ENCODE assay signal across 28 cellular contexts in the genomic region with DNA sequence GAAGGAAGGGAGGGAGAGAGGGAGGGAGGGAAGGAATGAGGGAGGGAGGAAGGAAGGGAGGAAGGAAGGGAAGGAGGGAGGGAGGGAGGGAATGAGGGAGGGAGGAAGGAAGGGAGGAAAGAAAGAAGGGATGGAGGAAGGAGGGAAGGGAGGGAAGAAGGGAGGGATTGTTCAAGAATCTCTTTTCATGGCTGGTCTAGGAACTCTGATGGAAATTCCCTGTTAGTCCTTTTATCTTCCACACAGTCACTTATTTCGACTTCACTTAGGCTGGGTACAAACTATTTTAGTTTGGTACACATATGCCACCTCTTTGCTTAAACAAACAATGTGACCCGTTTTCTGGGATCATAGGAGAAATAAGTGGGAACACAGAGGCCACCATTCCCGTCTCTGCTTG.
"Had no signal": no experiment of that assay in that cellular context is flagged by ENCODE, and none has a peak within 500 bp of the region (broad histone marks: within the 10 kb centered on the region; RNA-seq: fewer than 3 reads in every experiment).

No MANE protein-coding gene starts in this region.

- ATAC-seq: effector memory CD8-positive, alpha-beta T cell; esophagus mucosa; foreskin keratinocyte; gastrocnemius medialis; gastroesophageal sphincter; heart left ventricle; heart right ventricle had no signal

- H3K4me3 ChIP-seq: colonic mucosa, coronary artery, dorsolateral prefrontal cortex, esophagus muscularis mucosa, esophagus squamous epithelium, gastrocnemius medialis, gastroesophageal sphincter, heart left ventricle, heart right ventricle had no signal

- H3K9me3 ChIP-seq: colonic mucosa, esophagus muscularis mucosa, esophagus squamous epithelium, gastrocnemius medialis, gastroesophageal sphincter, heart left ventricle, heart right ventricle had no signal

- H3K36me3 ChIP-seq: colonic mucosa, esophagus muscularis mucosa, esophagus squamous epithelium, gastrocnemius medialis, gastroesophageal sphincter, heart left ventricle, heart right ventricle had no signal

- DNase-seq: colonic mucosa; cortex of kidney; dermis blood vessel endothelial cell; dorsolateral prefrontal cortex; effector CD4-positive, alpha-beta T cell; effector CD8-positive, alpha-beta T cell; effector memory CD4-positive, alpha-beta T cell; effector memory CD8-positive, alpha-beta T cell; endodermal cell; erythroblast; esophagus squamous epithelium; foreskin fibroblast; foreskin keratinocyte; foreskin melanocyte; gastrocnemius medialis; glutamatergic neuron; head of caudate nucleus; heart left ventricle; heart right ventricle had no signal

- FAIRE-seq: colon, endometrium, endothelial cell of umbilical vein, frontal cortex had no signal

- H3K27ac ChIP-seq: colonic mucosa, coronary artery, epithelial cell of prostate, esophagus muscularis mucosa, esophagus squamous epithelium, foreskin keratinocyte, gastrocnemius medialis, gastroesophageal sphincter, heart left ventricle, heart right ventricle had no signal

- H3K4me1 ChIP-seq: colonic mucosa, esophagus squamous epithelium, gastrocnemius medialis, gastroesophageal sphincter, heart left ventricle, heart right ventricle had no signal

- H3K27me3 ChIP-seq: colonic mucosa, dorsolateral prefrontal cortex, esophagus muscularis mucosa, esophagus squamous epithelium, foreskin keratinocyte, gastrocnemius medialis, gastroesophageal sphincter, heart left ventricle, heart right ventricle had no signal
